Comparison of ENCODE assay signal across 23 cellular contexts in genomic region chr18:39825485-39825884, GRCh38.
DNase-seq lines count a peak whose midpoint lies in the region; ATAC-seq, FAIRE-seq and TF ChIP-seq lines count a peak whose summit lies in the region.
"Had no signal": no experiment of that assay in that cellular context is flagged by ENCODE, and none has a peak within 500 bp of the region (broad histone marks: within the 10 kb centered on the region; RNA-seq: fewer than 3 reads in every experiment).

No MANE protein-coding gene starts in this region.

- H3K9ac ChIP-seq in endothelial cell of umbilical vein (replicated peaks; ENCODE audit: extremely low read depth, insufficient read depth, low read length): no peak overlapping the region

- H3K9me1 ChIP-seq in endothelial cell of umbilical vein (replicated peaks; ENCODE audit: control insufficient read depth, extremely low read depth, insufficient read depth, low read length): no peaks in the 10 kb centered on the region

- TF ChIP-seq POLR2A in endothelial cell of umbilical vein (IDR thresholded peaks at IDR 0.05; ENCODE audit: low read depth, low read length): no peak

- no peaks in the 10 kb centered on the region for H3K4me1 ChIP-seq in endothelial cell of umbilical vein (ENCODE audit: control insufficient read depth, extremely low read depth, insufficient read depth, low read length)
- H3K4me1 ChIP-seq: left ventricle myocardium inferior had no signal

- no peak for ATAC-seq in HG03280 (IDR thresholded peaks at IDR 0.05; ENCODE audit: unreplicated experiment)
- ATAC-seq: right cardiac atrium; stimulated activated naive CD8-positive, alpha-beta T cell treated with anti-CD3 and anti-CD28 coated beads, Interleukin-15, Interleukin-2, amounts not matched to agents 100 U/mL and 50 U/mL, for 24 hours had no signal

- H3K79me2 ChIP-seq in endothelial cell of umbilical vein (ENCODE audit: control insufficient read depth, insufficient read depth, low read length): no peaks in the 10 kb centered on the region

- intact Hi-C loops in endothelial cell of umbilical vein (cut with micrococcal nuclease): no loop called here

- H3K4me3 ChIP-seq in endothelial cell of umbilical vein (replicated peaks in 1 of 3; ENCODE audit: insufficient read depth in 1 of 3, low read depth in 1 of 3, low read length in 3 of 3) (no peak overlapping the region), MG63 (no peak overlapping the region)
- H3K4me3 ChIP-seq: left ventricle myocardium inferior had no signal

- H3K9me3 ChIP-seq in endothelial cell of umbilical vein (replicated peaks; ENCODE audit: control insufficient read depth, insufficient read depth, low read length): no peaks in the 10 kb centered on the region
- H3K9me3 ChIP-seq in MG63: no peaks in the 10 kb centered on the region
- H3K9me3 ChIP-seq: left ventricle myocardium inferior had no signal

- no peaks in the 10 kb centered on the region for H4K20me1 ChIP-seq in endothelial cell of umbilical vein (replicated peaks; ENCODE audit: control insufficient read depth, extremely low read depth, insufficient read depth, low read length)

- H3K36me3 ChIP-seq in endothelial cell of umbilical vein (ENCODE audit: control insufficient read depth in 2 of 2, extremely low read depth in 1 of 2, insufficient read depth in 2 of 2, low read length in 2 of 2) (no peaks in the 10 kb centered on the region), MG63 (no peaks in the 10 kb centered on the region)
- H3K36me3 ChIP-seq: left ventricle myocardium inferior had no signal

- no peak for TF ChIP-seq CTCF in endothelial cell of umbilical vein (IDR thresholded peaks at IDR 0.05; ENCODE audit: extremely low read depth in 1 of 2, insufficient read depth in 1 of 2, low read depth in 1 of 2, low read length in 2 of 2)

- CTCF ChIA-PET in endothelial cell of umbilical vein (lab: Charles Lee): interaction anchor here (0.7 kb wide), 1 partner anchor 1607 kb away, joined by 3 read pairs; no protein-coding TSS in a partner anchor

- no peak for FAIRE-seq in endothelial cell of umbilical vein (lab: Jason Lieb, UNC)
- FAIRE-seq: colon, TTC549 had no signal

- POLR2A ChIA-PET in endothelial cell of umbilical vein (lab: Charles Lee): no interaction called here

- no peak overlapping the region for H2AFZ ChIP-seq in endothelial cell of umbilical vein (ENCODE audit: low read depth, low read length)

- no peak overlapping the region for H3K4me2 ChIP-seq in endothelial cell of umbilical vein (ENCODE audit: insufficient read depth, low read length)

- peak; percentile 17 for DNase-seq in NCI-H2227 treated with DMSO at 0.1 percent for 48 hours (lab: John Stamatoyannopoulos, UW)
- no peak for DNase-seq in NCI-H2227 (lab: John Stamatoyannopoulos, UW; ENCODE audit: unreplicated experiment)
- DNase-seq in OCI-M1 (lab: John Stamatoyannopoulos, UW): peak; percentile 31
- peak; percentile 41 for DNase-seq in endothelial cell of umbilical vein (ENCODE audit: low read depth, low spot score)
- peak; percentile 15 for DNase-seq in stromal cell of bone marrow (ENCODE audit: low read depth)
- no peak for DNase-seq in MG63
- DNase-seq in NCI-H226: no peak
- DNase-seq: activated CD4-positive, alpha-beta T cell treated with anti-CD3 and anti-CD28 coated beads, Interleukin-2, amount 10 ng/mL, durations not matched to agents 7 days and 5 days; activated CD8-positive, alpha-beta memory T cell treated with anti-CD3 and anti-CD28 coated beads, Interleukin-2, amount 50 U/mL, for 4 hours; activated effector memory CD4-positive, alpha-beta T cell treated with Interleukin-2 at 50 U/mL for 16 hours; amygdala; CD4-positive, CD25-positive, alpha-beta regulatory T cell; DND-41; foreskin melanocyte; left ventricle myocardium inferior; NCI-H2171; NK-92 treated with Interleukin-12 subunit alpha and Interleukin-12 subunit beta, amount 100 ng/mL, for 24 hours; right cardiac atrium; stimulated activated naive CD8-positive, alpha-beta T cell treated with anti-CD3 and anti-CD28 coated beads, Interleukin-15, Interleukin-2, amounts not matched to agents 100 U/mL and 50 U/mL, for 24 hours had no signal

- BruUV-seq in endothelial cell of umbilical vein (replicated peaks; lab: Mats Ljungman, UMichigan): no TSS peak

- H3K27me3 ChIP-seq in endothelial cell of umbilical vein (ENCODE audit: control insufficient read depth in 2 of 2, insufficient read depth in 2 of 2, low read length in 2 of 2) (no peaks in the 10 kb centered on the region), MG63 (no peaks in the 10 kb centered on the region)

- dilution Hi-C loops in endothelial cell of umbilical vein (cut with MboI; ENCODE audit: extremely low pct_ligation_motif_present, low sequenced_read_pairs): no loop called here

- no peak overlapping the region for H3K27ac ChIP-seq in endothelial cell of umbilical vein (ENCODE audit: insufficient read depth, low read depth, low read length)
- H3K27ac ChIP-seq: left ventricle myocardium inferior, RWPE1 had no signal

TF ChIP-seq in endothelial cell of umbilical vein, 7 proteins besides CTCF, POLR2A, EP300 and RAD21:
- TF ChIP-seq MYC (IDR thresholded peaks at IDR 0.05; ENCODE audit: low read depth, low read length) (no peak), JUN (IDR thresholded peaks at IDR 0.05; ENCODE audit: borderline replicate concordance, insufficient read depth, insufficient read length, low read depth) (peak; percentile 1), POLR2AphosphoS5 (IDR thresholded peaks at IDR 0.05; ENCODE audit: insufficient read depth, low read depth, low read length) (no peak), FOS (IDR thresholded peaks at IDR 0.05; ENCODE audit: borderline replicate concordance, insufficient read depth, low read length) (no peak)
TF ChIP-seq in endothelial cell of umbilical vein: peak in this region for 1.

Comparison
In these comparisons a context has a peak if more than half of its experiments do, and no peak if none do; other contexts are left out.
1. DNase-seq: peak in NCI-H2227 treated with DMSO at 0.1 percent for 48 hours (single experiment), OCI-M1 (single experiment), endothelial cell of umbilical vein (single experiment) and stromal cell of bone marrow (single experiment); none in NCI-H2227 (single experiment), MG63 (single experiment) and NCI-H226 (single experiment).